9 cellular contexts compared by ENCODE assay signal in the genomic region with DNA sequence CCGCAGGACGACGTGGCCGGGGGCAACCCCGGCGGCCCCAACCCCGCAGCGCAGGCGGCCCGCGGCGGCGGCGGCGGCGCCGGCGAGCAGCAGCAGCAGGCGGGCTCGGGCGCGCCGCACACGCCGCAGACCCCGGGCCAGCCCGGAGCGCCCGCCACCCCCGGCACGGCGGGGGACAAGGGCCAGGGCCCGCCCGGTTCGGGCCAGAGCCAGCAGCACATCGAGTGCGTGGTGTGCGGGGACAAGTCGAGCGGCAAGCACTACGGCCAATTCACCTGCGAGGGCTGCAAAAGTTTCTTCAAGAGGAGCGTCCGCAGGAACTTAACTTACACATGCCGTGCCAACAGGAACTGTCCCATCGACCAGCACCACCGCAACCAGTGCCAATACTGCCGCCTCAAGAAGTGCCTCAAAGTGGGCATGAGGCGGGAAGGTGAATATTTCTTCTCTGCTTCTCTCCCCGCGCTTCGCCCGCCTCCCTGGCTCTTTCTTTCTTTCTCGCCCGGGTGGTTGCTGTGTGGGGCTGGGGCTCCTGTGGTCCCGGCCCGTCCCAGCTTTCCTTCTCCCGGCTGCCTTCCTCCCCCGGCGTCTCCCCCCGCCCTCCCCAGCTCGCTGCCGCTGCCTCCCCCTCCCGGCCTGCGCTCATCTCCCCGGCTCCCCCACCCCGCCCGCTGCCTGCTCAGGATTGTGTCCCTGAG. TPM values are rescaled to one million over a fixed set of nuclear protein-coding genes. Genes with fewer than 3 reads are reported as not detected.
DNase-seq lines count a peak whose midpoint lies in the region; TF ChIP-seq lines count a peak whose summit lies in the region.
"Had no signal": no experiment of that assay in that cellular context is flagged by ENCODE, and none has a peak within 500 bp of the region (broad histone marks: within the 10 kb centered on the region; RNA-seq: fewer than 3 reads in every experiment).

No MANE protein-coding gene starts in this region.

- H3K4me3 Mint-ChIP-seq in T-helper 1 cell treated with Interleukin-12 subunit alpha and Interleukin-12 subunit beta and Interleukin-4 antibody, amounts not matched to agents 30 μg/mL and 1 μg/mL, for 36 hours = peak overlapping the region; percentile 17

- DNase-seq in T-helper 1 cell (no peak), SJCRH30 (peak; percentile 60 to 62), erythroblast (lab: John Stamatoyannopoulos, UW) (peak; percentile 24 to 44), osteoblast (ENCODE audit: insufficient read length, low spot score, missing footprints) (peak; percentile 96), GM10266 (ENCODE audit: extremely low spot score) (no peak), NCI-H2081 treated with DMSO at 0.1 percent for 48 hours (lab: John Stamatoyannopoulos, UW) (no peak), GM13976 (ENCODE audit: low spot score) (no peak)

- H2AFZ ChIP-seq in osteoblast (ENCODE audit: low read length) = peak overlapping the region; percentile 76

- in situ Hi-C loops in GM13976 (cut with MboI; ENCODE audit: low sequenced_read_pairs, unreplicated experiment) = loop anchor here (25.0 kb wide), 1 partner anchor 327 kb away; no protein-coding TSS in a partner anchor

- H4K20me1 ChIP-seq in osteoblast (ENCODE audit: insufficient read depth, low read length) = peaks cover 10% of the 10 kb centered on the region

- H3K27me3 Mint-ChIP-seq in T-helper 1 cell treated with Interleukin-12 subunit alpha and Interleukin-12 subunit beta and Interleukin-4 antibody, amounts not matched to agents 30 μg/mL and 1 μg/mL, for 36 hours (ENCODE audit: low read depth) = peaks cover 60% of the 10 kb centered on the region

- H3K27ac Mint-ChIP-seq in T-helper 1 cell treated with Interleukin-12 subunit alpha and Interleukin-12 subunit beta and Interleukin-4 antibody, amounts not matched to agents 30 μg/mL and 1 μg/mL, for 36 hours = no peak overlapping the region

- no peaks in the 10 kb centered on the region for H3K9me3 Mint-ChIP-seq in T-helper 1 cell treated with Interleukin-12 subunit alpha and Interleukin-12 subunit beta and Interleukin-4 antibody, amounts not matched to agents 30 μg/mL and 1 μg/mL, for 36 hours

- H3K27me3 ChIP-seq in SJCRH30 = no peaks in the 10 kb centered on the region
- no peaks in the 10 kb centered on the region for H3K27me3 ChIP-seq in osteoblast (ENCODE audit: insufficient read depth, low read length)

- peaks cover 70% of the 10 kb centered on the region for H3K79me2 ChIP-seq in osteoblast (ENCODE audit: insufficient read depth, low read length)

- H3K4me1 ChIP-seq in SJCRH30 (no peaks in the 10 kb centered on the region), osteoblast (ENCODE audit: insufficient read depth, low read length) (peaks cover 11% of the 10 kb centered on the region)

- TF ChIP-seq POLR2A in erythroblast (IDR thresholded peaks at IDR 0.05; ENCODE audit: low read length) = no peak

- no peaks in the 10 kb centered on the region; the same call in none of the 2 replicates for H3K36me3 ChIP-seq in SJCRH30
- peaks cover 12% of the 10 kb centered on the region for H3K36me3 ChIP-seq in osteoblast (ENCODE audit: insufficient read depth, low read length)

- H3K36me3 Mint-ChIP-seq in T-helper 1 cell treated with Interleukin-12 subunit alpha and Interleukin-12 subunit beta and Interleukin-4 antibody, amounts not matched to agents 30 μg/mL and 1 μg/mL, for 36 hours (ENCODE audit: low read depth) = peaks cover 7% of the 10 kb centered on the region

- peak overlapping the region; percentile 96 for H3K4me2 ChIP-seq in osteoblast (ENCODE audit: insufficient read depth, low read length)

- peaks cover 17% of the 10 kb centered on the region for H3K4me1 Mint-ChIP-seq in T-helper 1 cell treated with Interleukin-12 subunit alpha and Interleukin-12 subunit beta and Interleukin-4 antibody, amounts not matched to agents 30 μg/mL and 1 μg/mL, for 36 hours (ENCODE audit: low read depth)

- H3K9me3 ChIP-seq in SJCRH30 (replicated peaks) = no peaks in the 10 kb centered on the region
- no peaks in the 10 kb centered on the region for H3K9me3 ChIP-seq in osteoblast (ENCODE audit: low read depth, low read length)

- peak overlapping the region; percentile 52; the same call in 1 of the 2 replicates for H3K27ac ChIP-seq in SJCRH30
- peak overlapping the region; percentile 58 for H3K27ac ChIP-seq in osteoblast (ENCODE audit: low read depth, low read length)
- H3K27ac ChIP-seq: epithelial cell of prostate had no signal

- TF ChIP-seq CTCF in osteoblast (IDR thresholded peaks at IDR 0.05; ENCODE audit: extremely low read depth, low read depth, low read length) (no peak), GM10266 (IDR thresholded peaks at IDR 0.05; ENCODE audit: control insufficient read depth, insufficient read depth, low read depth, missing control alignments) (no peak), GM13976 (IDR thresholded peaks at IDR 0.05; ENCODE audit: borderline replicate concordance, control extremely low read depth, extremely low read depth, insufficient read depth, missing control alignments) (no peak)

- H3K4me3 ChIP-seq in SJCRH30 = peak overlapping the region; percentile 65
- H3K4me3 ChIP-seq in osteoblast (ENCODE audit: insufficient read depth, low read length) = peak overlapping the region; percentile 94

RNA-seq across cellular contexts. Expression of a gene that starts 2.2 kb away (rescaled TPM):
- 18.2 and 18.7 TPM in 2 replicates for total RNA-seq in SJCRH30 (2014; rRNA removed; shearing (Covaris generic))
- 7.2 and 10.6 TPM in 2 replicates for total RNA-seq in osteoblast

RNA-seq across cellular contexts. Expression of a gene that starts 4.2 kb away (rescaled TPM):
- 11.3 and 12.4 TPM in 2 replicates for total RNA-seq in SJCRH30 (2014; rRNA removed; shearing (Covaris generic))
- 15.9 and 17.4 TPM in 2 replicates for total RNA-seq in osteoblast

Comparison
In these comparisons a context has a peak if more than half of its experiments do, and no peak if none do; other contexts are left out.
1. DNase-seq: peak in SJCRH30 (2 of 2), erythroblast (2 of 2) and osteoblast (single experiment); none in T-helper 1 cell (0 of 5), GM10266 (single experiment), NCI-H2081 treated with DMSO at 0.1 percent for 48 hours (single experiment) and GM13976 (single experiment).